ENCODE assay signal across 20 cellular contexts in the genomic region with DNA sequence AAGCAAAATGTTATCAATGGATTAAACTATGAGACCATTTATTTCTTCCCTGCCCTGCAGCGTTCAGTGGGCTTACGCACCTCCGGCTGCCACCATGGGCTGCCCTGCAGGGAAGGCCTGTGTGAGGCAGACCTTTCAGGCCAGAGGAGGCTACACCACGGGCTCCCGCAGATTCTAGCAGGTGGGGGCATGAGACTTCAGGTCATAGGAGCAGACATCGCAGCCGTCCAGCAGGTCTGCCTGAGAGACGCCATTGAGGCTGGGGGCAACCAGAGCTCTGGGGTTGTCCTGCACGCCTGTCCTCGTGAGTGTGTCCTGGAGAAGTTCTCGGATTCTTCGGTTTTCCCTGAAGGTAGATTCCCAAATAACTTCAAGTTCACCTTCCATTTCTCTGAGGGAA. TPM values are rescaled to one million over a fixed set of nuclear protein-coding genes. Genes with fewer than 3 reads are reported as not detected.
"Had no signal": no experiment of that assay in that cellular context is flagged by ENCODE, and none has a peak within 500 bp of the region (broad histone marks: within the 10 kb centered on the region; RNA-seq: fewer than 3 reads in every experiment).

No MANE protein-coding gene starts in this region.

- H3K4me1 ChIP-seq: heart left ventricle, left lung, right atrium auricular region, suprapubic skin, thyroid gland, uterus had no signal

- H3K36me3 ChIP-seq: right atrium auricular region, uterus had no signal

- DNase-seq: effector memory CD4-positive, alpha-beta T cell; heart left ventricle; hippocampal formation; left lung; mesenchymal stem cell; naive thymus-derived CD4-positive, alpha-beta T cell; nephron progenitor cell; sigmoid colon; stimulated activated CD4-positive, alpha-beta T cell treated with anti-CD3 and anti-CD28 coated beads, Interleukin-2, amount 100 ng/mL, for 48 hours; stimulated activated naive CD4-positive, alpha-beta T cell treated with Interleukin-2 at 50 U/mL for 16 hours; thyroid gland; uterus had no signal

- H3K9me3 ChIP-seq: heart left ventricle, left lung, right atrium auricular region, sigmoid colon, suprapubic skin, thyroid gland, uterus had no signal

- H3K27me3 ChIP-seq: heart left ventricle, left lung, right atrium auricular region, sigmoid colon, suprapubic skin, thyroid gland, uterus had no signal

- H3K4me3 ChIP-seq: heart left ventricle, left lung, lung, right atrium auricular region, sigmoid colon, skin epidermis, suprapubic skin, thyroid gland, uterus had no signal

- H3K27ac ChIP-seq: heart left ventricle, left lung, right atrium auricular region, sigmoid colon, skin epidermis, suprapubic skin, thyroid gland, uterus had no signal

RNA-seq across cellular contexts. Expression of a gene that starts 9.4 kb away (rescaled TPM):
- total RNA-seq: glomerular endothelial cell, heart left ventricle, mononuclear cell, pulmonary artery endothelial cell, right atrium auricular region had no signal
- polyA plus RNA-seq: fibroblast of lung; naive thymus-derived CD4-positive, alpha-beta T cell had no signal
